In genomic region chr1:70675737-70676156, GRCh38 we compare ENCODE assay signal across 1 cellular context.
TF ChIP-seq lines count a peak whose summit lies in the region.

No MANE protein-coding gene starts in this region.

TF ChIP-seq in K562, 482 proteins besides CTCF, POLR2A, EP300 and RAD21 (continued from another document and continues in another):
- no peak for TF ChIP-seq ZNF280B (CRISPR knock-in tag; IDR thresholded peaks at IDR 0.05)
- TF ChIP-seq, protein P1, sequence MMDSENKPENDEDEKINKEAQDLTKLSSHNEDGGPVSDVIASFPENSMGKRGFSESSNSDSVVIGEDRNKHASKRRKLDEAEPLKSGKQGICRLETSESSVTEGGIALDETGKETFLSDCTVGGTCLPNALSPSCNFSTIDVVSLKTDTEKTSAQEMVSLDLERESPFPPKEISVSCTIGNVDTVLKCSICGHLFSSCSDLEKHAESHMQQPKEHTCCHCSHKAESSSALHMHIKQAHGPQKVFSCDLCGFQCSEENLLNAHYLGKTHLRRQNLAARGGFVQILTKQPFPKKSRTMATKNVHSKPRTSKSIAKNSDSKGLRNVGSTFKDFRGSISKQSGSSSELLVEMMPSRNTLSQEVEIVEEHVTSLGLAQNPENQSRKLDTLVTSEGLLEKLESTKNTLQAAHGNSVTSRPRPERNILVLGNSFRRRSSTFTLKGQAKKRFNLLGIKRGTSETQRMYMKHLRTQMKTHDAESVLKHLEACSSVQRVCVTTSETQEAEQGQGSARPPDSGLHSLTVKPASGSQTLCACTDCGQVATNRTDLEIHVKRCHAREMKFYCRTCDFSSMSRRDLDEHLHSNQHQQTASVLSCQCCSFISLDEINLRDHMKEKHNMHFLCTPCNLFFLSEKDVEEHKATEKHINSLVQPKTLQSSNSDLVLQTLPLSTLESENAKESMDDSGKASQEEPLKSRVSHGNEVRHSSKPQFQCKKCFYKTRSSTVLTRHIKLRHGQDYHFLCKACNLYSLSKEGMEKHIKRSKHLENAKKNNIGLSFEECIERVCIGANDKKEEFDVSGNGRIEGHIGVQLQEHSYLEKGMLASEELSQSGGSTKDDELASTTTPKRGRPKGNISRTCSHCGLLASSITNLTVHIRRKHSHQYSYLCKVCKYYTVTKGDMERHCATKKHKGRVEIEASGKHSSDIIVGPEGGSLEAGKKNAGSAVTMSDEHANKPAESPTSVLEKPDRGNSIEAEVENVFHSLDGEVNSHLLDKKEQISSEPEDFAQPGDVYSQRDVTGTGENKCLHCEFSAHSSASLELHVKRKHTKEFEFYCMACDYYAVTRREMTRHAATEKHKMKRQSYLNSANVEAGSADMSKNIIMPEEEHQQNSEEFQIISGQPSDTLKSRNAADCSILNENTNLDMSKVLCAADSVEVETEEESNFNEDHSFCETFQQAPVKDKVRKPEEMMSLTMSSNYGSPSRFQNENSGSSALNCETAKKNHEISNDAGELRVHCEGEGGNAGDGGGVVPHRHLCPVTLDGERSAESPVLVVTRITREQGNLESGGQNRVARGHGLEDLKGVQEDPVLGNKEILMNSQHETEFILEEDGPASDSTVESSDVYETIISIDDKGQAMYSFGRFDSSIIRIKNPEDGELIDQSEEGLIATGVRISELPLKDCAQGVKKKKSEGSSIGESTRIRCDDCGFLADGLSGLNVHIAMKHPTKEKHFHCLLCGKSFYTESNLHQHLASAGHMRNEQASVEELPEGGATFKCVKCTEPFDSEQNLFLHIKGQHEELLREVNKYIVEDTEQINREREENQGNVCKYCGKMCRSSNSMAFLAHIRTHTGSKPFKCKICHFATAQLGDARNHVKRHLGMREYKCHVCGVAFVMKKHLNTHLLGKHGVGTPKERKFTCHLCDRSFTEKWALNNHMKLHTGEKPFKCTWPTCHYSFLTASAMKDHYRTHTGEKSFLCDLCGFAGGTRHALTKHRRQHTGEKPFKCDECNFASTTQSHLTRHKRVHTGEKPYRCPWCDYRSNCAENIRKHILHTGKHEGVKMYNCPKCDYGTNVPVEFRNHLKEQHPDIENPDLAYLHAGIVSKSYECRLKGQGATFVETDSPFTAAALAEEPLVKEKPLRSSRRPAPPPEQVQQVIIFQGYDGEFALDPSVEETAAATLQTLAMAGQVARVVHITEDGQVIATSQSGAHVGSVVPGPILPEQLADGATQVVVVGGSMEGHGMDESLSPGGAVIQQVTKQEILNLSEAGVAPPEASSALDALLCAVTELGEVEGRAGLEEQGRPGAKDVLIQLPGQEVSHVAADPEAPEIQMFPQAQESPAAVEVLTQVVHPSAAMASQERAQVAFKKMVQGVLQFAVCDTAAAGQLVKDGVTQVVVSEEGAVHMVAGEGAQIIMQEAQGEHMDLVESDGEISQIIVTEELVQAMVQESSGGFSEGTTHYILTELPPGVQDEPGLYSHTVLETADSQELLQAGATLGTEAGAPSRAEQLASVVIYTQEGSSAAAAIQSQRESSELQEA (IDR thresholded peaks at IDR 0.05; ENCODE audit: low read depth) = no peak
- TF ChIP-seq, protein P2, sequence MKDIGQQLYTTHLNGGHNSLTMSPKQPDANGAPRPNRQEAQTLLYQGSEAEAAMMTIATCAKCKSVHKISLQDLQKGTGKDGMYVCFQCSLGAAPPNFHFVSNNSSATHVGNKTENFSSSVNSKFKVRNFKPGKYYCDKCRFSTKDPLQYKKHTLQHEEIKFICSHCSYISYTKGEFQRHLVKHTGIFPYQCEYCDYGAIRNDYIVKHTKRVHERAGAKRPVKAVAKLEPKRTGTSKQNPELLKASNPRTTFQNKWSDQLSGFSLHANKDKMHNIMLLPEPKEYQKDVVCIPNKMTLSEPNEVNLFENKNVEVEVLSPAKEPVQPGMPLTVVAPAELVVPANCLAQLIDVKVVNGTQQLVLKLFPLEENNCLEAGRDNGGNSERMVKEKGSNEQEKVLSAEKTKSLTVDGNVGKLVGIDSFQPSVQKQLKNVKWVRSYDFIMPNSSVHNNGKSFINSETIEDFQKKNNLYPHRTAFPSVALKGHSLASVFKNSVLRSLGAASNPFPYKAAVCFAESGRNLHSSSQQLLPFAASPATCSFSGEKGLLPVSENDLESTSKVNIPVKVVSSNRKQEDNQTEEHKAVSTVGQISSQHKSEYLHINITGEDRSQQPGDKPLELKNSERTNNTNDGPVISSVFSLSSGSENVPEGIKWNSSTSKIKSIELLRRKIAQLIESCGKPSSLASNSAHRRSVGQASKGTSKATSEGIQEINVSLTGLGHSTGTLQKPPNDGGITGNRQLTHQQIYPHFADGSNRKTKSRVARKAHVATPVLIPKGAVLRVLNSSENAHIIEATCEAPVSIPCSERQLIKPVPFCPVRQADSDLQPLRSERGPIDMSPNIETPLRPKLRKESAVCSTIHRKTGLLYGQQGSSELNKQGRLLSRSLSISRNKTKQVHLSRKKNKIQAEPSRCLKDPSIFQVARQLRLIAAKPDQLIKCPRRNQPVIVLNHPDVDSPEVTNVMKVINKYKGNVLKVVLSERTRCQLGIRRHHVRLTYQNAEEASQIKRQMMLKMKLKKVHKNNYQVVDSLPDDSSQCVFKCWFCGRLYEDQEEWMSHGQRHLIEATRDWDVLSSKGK (CRISPR knock-in tag; IDR thresholded peaks at IDR 0.05) = no peak
- no peak for TF ChIP-seq POU5F1 (IDR thresholded peaks at IDR 0.05; ENCODE audit: borderline replicate concordance, low read depth, low read length, partially characterized antibody)
- TF ChIP-seq IRF2 (CRISPR knock-in tag; IDR thresholded peaks at IDR 0.05) = no peak
- TF ChIP-seq ZNF668 (CRISPR knock-in tag; IDR thresholded peaks at IDR 0.05) = no peak
- no peak for TF ChIP-seq U2AF1 (optimal IDR thresholded peaks at IDR 0.05; ENCODE audit: low read depth, low read length)
- no peak for TF ChIP-seq ARHGAP35 (IDR thresholded peaks at IDR 0.05; ENCODE audit: partially characterized antibody)
- TF ChIP-seq, protein P3, sequence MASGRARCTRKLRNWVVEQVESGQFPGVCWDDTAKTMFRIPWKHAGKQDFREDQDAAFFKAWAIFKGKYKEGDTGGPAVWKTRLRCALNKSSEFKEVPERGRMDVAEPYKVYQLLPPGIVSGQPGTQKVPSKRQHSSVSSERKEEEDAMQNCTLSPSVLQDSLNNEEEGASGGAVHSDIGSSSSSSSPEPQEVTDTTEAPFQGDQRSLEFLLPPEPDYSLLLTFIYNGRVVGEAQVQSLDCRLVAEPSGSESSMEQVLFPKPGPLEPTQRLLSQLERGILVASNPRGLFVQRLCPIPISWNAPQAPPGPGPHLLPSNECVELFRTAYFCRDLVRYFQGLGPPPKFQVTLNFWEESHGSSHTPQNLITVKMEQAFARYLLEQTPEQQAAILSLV (tag; IDR thresholded peaks at IDR 0.05) = no peak
- TF ChIP-seq FOS (IDR thresholded peaks at IDR 0.05; ENCODE audit: extremely low read depth, insufficient read length) = no peak
- TF ChIP-seq ZFP30 (CRISPR knock-in tag; IDR thresholded peaks at IDR 0.05; ENCODE audit: borderline replicate concordance) = no peak
- TF ChIP-seq PATZ1 (CRISPR knock-in tag; IDR thresholded peaks at IDR 0.05; ENCODE audit: borderline replicate concordance) = no peak
- no peak for TF ChIP-seq CAMTA2 (CRISPR knock-in tag; conservative IDR thresholded peaks at IDR 0.05)
- no peak for TF ChIP-seq CHD1 (IDR thresholded peaks at IDR 0.05; ENCODE audit: low read length)
- TF ChIP-seq SIN3A (IDR thresholded peaks at IDR 0.05; ENCODE audit: borderline replicate concordance in 2 of 2, control insufficient read depth in 1 of 2, low read depth in 2 of 2, low read length in 2 of 2) = no peak
- peak; percentile 96 for TF ChIP-seq FOXM1 (IDR thresholded peaks at IDR 0.05; ENCODE audit: low read depth)
- TF ChIP-seq FOXM1 (CRISPR knock-in tag; IDR thresholded peaks at IDR 0.05; ENCODE audit: low read depth) = no peak
- TF ChIP-seq HOMEZ (CRISPR knock-in tag; IDR thresholded peaks at IDR 0.05) = no peak
- no peak for TF ChIP-seq MEF2D (tag; conservative IDR thresholded peaks at IDR 0.05; ENCODE audit: low read depth)
- no peak for TF ChIP-seq KDM4B (IDR thresholded peaks at IDR 0.05; ENCODE audit: borderline replicate concordance in 2 of 2, low read depth in 1 of 2)
- TF ChIP-seq ERF (CRISPR knock-in tag; IDR thresholded peaks at IDR 0.05) = no peak
- peak; percentile 68 for TF ChIP-seq EP400 (IDR thresholded peaks at IDR 0.05)
- TF ChIP-seq, protein P4, sequence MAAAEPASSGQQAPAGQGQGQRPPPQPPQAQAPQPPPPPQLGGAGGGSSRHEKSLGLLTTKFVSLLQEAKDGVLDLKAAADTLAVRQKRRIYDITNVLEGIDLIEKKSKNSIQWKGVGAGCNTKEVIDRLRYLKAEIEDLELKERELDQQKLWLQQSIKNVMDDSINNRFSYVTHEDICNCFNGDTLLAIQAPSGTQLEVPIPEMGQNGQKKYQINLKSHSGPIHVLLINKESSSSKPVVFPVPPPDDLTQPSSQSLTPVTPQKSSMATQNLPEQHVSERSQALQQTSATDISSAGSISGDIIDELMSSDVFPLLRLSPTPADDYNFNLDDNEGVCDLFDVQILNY (CRISPR knock-in tag; IDR thresholded peaks at IDR 0.05) = no peak
- TF ChIP-seq PHB2 (IDR thresholded peaks at IDR 0.05; ENCODE audit: low read depth) = peak; percentile 92
- no peak for TF ChIP-seq MAFG (tag; conservative IDR thresholded peaks at IDR 0.05)
- peak; percentile 41 to 95; a peak in 3 of 4 replicates for TF ChIP-seq RCOR1 (IDR thresholded peaks at IDR 0.05; ENCODE audit: borderline replicate concordance in 1 of 2, low read depth in 2 of 2, low read length in 2 of 2)
- no peak for TF ChIP-seq MBD1 (CRISPR knock-in tag; IDR thresholded peaks at IDR 0.05)
- TF ChIP-seq SMARCB1 (IDR thresholded peaks at IDR 0.05; ENCODE audit: insufficient read length, low read depth) = no peak
- TF ChIP-seq NFXL1 (CRISPR knock-in tag; IDR thresholded peaks at IDR 0.05) = no peak
- no peak for TF ChIP-seq SPI1 (IDR thresholded peaks at IDR 0.05; ENCODE audit: borderline replicate concordance, low read depth, low read length)
- TF ChIP-seq BRCA1 (IDR thresholded peaks at IDR 0.05) = no peak
- no peak for TF ChIP-seq BRCA1 (CRISPR knock-in tag; IDR thresholded peaks at IDR 0.05)
- TF ChIP-seq ELF4 (CRISPR knock-in tag; IDR thresholded peaks at IDR 0.05) = 0 out of 2 replicates have a peak, but pooled peaks have one; percentile 59
- no peak for TF ChIP-seq PCBP1 (IDR thresholded peaks at IDR 0.05; ENCODE audit: low read depth, low read length, poor library complexity, severe bottlenecking)
- no peak for TF ChIP-seq THAP12 (CRISPR knock-in tag; IDR thresholded peaks at IDR 0.05)
- TF ChIP-seq GTF2F1 (IDR thresholded peaks at IDR 0.05; ENCODE audit: low read depth, low read length) = no peak
- TF ChIP-seq SMAD3 (CRISPR knock-in tag; conservative IDR thresholded peaks at IDR 0.05) = 0 out of 2 replicates have a peak, but pooled peaks have one; percentile 19
